ENCODE assay signal across 9 cellular contexts in the genomic region with DNA sequence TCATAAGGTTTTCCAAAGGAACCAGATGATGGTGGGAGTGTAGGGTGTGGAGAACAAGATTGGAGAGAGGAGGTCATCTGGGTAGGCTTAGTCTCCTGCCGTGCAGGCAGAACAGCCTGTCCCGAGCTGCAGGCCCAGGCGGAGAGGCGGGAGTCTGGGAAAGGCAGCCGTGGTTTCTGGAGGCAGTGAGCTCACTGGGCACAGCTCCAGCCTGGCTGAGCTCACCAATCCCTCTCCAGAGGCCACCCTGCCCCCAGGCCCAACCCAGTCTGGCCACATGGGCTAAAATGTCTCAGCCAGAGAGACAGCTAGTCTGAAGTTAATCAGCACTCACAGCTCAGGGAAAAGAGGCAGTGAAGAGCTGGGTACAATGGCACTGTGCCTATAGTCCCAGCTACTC. TPM values are rescaled to one million over a fixed set of nuclear protein-coding genes. Genes with fewer than 3 reads are reported as not detected.
DNase-seq lines count a peak whose midpoint lies in the region; ATAC-seq and TF ChIP-seq lines count a peak whose summit lies in the region.
"Had no signal": no experiment of that assay in that cellular context is flagged by ENCODE, and none has a peak within 500 bp of the region (broad histone marks: within the 10 kb centered on the region; RNA-seq: fewer than 3 reads in every experiment).

No MANE protein-coding gene starts in this region.

- no peak for ATAC-seq in GM19455 (IDR thresholded peaks at IDR 0.05; ENCODE audit: unreplicated experiment)

- no peak overlapping the region for H3K27ac Mint-ChIP-seq in mesothelial cell of epicardium

- H3K4me3 Mint-ChIP-seq in mesothelial cell of epicardium = no peak overlapping the region

- H3K36me3 Mint-ChIP-seq in mesothelial cell of epicardium = peaks cover 26% of the 10 kb centered on the region

- H3K4me3 ChIP-seq in BE2C (ENCODE audit: low read depth, low read length) (no peak overlapping the region), fibroblast of the aortic adventitia (ENCODE audit: low read depth, low read length) (no peak overlapping the region)

- H3K9me3 Mint-ChIP-seq in mesothelial cell of epicardium = no peaks in the 10 kb centered on the region

- H3K4me1 Mint-ChIP-seq in mesothelial cell of epicardium = peaks cover 6% of the 10 kb centered on the region

- peaks cover 3% of the 10 kb centered on the region; the same call in 1 of the 2 replicates for H3K4me1 ChIP-seq in BE2C

- H3K9me3 ChIP-seq in BE2C = no peaks in the 10 kb centered on the region

- no peaks in the 10 kb centered on the region for H3K27me3 ChIP-seq in BE2C

- no peak for TF ChIP-seq CTCF in BE2C (IDR thresholded peaks at IDR 0.05; ENCODE audit: low read depth, low read length)
- TF ChIP-seq CTCF in fibroblast of the aortic adventitia (IDR thresholded peaks at IDR 0.05; ENCODE audit: insufficient read depth, low read length) = no peak
- no peak for TF ChIP-seq CTCF in mesothelial cell of epicardium (IDR thresholded peaks at IDR 0.05; ENCODE audit: unreplicated experiment)

- no peaks in the 10 kb centered on the region for H3K27me3 Mint-ChIP-seq in mesothelial cell of epicardium (ENCODE audit: low read depth)

- H3K36me3 ChIP-seq in BE2C = no peaks in the 10 kb centered on the region

- DNase-seq in BE2C (peak; percentile 89), RKO (ENCODE audit: low spot score) (peak; percentile 40), fibroblast of the aortic adventitia (ENCODE audit: low read depth) (peak; percentile 97), occipital lobe (lab: John Stamatoyannopoulos, UW) (peak; percentile 70), mesothelial cell of epicardium (ENCODE audit: low spot score in 2 of 2, unreplicated experiment in 2 of 2) (no peak), NCI-H1105 (lab: John Stamatoyannopoulos, UW) (no peak)
- no peak for DNase-seq in activated CD4-positive, alpha-beta T cell treated with anti-CD3 and anti-CD28 coated beads, Interleukin-2, amount 50 U/mL, for 1 hour

RNA-seq across cellular contexts. Expression of a gene that starts 12.3 kb away (rescaled TPM):
- polyA plus RNA-seq in BE2C (2012; ENCODE audit: insufficient read depth, insufficient read length, low read depth) = 20.3 TPM
- total RNA-seq in fibroblast of the aortic adventitia (ENCODE audit: low replicate concordance) (104 and 293 TPM in 2 replicates), occipital lobe (15.3 TPM), mesothelial cell of epicardium (66.3 to 68.7 TPM (median 66.9 TPM) in 3 replicates)

RNA-seq across cellular contexts. Expression of a gene that starts 42.2 kb away (rescaled TPM):
- polyA plus RNA-seq in BE2C (2012; ENCODE audit: insufficient read depth, insufficient read length, low read depth) = 101 TPM
- total RNA-seq in fibroblast of the aortic adventitia (ENCODE audit: low replicate concordance) (37.3 and 41.8 TPM in 2 replicates), occipital lobe (3.1 TPM), mesothelial cell of epicardium (48.8 to 50.7 TPM (median 50.1 TPM) in 3 replicates)
- total RNA-seq: NCI-H460 had no signal

Comparison
In these comparisons a context has a peak if more than half of its experiments do, and no peak if none do; other contexts are left out.
1. DNase-seq: peak in BE2C (single experiment), RKO (single experiment), fibroblast of the aortic adventitia (single experiment) and occipital lobe (single experiment); none in mesothelial cell of epicardium (0 of 2), activated CD4-positive, alpha-beta T cell treated with anti-CD3 and anti-CD28 coated beads, Interleukin-2, amount 50 U/mL, for 1 hour (single experiment) and NCI-H1105 (single experiment).